1 cellular context compared by ENCODE assay signal in the genomic region with DNA sequence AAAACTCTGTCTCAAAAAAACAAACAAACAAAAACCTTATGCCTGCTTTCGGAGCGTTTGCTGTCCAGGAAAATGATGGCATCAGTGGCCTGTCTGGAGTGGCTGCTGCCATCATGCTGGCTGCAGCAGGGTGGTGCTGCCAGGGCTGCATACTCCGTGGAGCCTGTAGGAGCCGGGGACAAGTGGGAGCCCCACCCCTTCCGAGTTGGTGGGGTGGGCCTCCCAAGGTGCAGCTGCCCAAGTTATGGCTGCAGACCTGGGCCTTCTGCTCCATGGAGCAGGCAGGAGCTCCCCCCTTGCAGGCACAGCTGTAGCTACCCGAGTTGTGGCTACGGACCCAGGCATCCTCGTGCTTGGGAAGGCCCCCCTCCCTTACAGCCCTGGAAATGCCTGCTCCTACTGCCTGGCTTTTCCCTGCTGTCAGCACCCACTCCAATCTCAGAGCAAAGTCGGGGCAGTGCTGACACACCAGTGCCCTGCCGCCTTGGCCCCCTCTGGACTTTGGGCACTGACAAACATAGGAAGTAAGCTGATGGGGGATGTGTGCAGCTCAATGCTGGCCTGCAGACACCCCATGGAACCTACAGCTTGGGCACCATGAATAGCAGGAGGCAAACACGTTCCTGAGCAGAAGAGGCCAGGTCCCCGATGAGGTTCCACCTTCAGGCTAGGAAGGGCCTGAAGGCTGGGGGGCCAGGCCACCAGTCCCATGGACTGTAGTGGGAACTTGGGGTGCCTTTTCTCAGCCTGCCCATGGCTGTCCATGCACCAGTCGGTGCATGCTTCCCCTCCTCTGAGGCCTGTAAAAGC.
TF ChIP-seq lines count a peak whose summit lies in the region.

No MANE protein-coding gene starts in this region.

TF ChIP-seq in HepG2, 621 proteins besides CTCF, POLR2A, EP300 and RAD21 (continued from another document and continues in another):
- TF ChIP-seq, protein P1, sequence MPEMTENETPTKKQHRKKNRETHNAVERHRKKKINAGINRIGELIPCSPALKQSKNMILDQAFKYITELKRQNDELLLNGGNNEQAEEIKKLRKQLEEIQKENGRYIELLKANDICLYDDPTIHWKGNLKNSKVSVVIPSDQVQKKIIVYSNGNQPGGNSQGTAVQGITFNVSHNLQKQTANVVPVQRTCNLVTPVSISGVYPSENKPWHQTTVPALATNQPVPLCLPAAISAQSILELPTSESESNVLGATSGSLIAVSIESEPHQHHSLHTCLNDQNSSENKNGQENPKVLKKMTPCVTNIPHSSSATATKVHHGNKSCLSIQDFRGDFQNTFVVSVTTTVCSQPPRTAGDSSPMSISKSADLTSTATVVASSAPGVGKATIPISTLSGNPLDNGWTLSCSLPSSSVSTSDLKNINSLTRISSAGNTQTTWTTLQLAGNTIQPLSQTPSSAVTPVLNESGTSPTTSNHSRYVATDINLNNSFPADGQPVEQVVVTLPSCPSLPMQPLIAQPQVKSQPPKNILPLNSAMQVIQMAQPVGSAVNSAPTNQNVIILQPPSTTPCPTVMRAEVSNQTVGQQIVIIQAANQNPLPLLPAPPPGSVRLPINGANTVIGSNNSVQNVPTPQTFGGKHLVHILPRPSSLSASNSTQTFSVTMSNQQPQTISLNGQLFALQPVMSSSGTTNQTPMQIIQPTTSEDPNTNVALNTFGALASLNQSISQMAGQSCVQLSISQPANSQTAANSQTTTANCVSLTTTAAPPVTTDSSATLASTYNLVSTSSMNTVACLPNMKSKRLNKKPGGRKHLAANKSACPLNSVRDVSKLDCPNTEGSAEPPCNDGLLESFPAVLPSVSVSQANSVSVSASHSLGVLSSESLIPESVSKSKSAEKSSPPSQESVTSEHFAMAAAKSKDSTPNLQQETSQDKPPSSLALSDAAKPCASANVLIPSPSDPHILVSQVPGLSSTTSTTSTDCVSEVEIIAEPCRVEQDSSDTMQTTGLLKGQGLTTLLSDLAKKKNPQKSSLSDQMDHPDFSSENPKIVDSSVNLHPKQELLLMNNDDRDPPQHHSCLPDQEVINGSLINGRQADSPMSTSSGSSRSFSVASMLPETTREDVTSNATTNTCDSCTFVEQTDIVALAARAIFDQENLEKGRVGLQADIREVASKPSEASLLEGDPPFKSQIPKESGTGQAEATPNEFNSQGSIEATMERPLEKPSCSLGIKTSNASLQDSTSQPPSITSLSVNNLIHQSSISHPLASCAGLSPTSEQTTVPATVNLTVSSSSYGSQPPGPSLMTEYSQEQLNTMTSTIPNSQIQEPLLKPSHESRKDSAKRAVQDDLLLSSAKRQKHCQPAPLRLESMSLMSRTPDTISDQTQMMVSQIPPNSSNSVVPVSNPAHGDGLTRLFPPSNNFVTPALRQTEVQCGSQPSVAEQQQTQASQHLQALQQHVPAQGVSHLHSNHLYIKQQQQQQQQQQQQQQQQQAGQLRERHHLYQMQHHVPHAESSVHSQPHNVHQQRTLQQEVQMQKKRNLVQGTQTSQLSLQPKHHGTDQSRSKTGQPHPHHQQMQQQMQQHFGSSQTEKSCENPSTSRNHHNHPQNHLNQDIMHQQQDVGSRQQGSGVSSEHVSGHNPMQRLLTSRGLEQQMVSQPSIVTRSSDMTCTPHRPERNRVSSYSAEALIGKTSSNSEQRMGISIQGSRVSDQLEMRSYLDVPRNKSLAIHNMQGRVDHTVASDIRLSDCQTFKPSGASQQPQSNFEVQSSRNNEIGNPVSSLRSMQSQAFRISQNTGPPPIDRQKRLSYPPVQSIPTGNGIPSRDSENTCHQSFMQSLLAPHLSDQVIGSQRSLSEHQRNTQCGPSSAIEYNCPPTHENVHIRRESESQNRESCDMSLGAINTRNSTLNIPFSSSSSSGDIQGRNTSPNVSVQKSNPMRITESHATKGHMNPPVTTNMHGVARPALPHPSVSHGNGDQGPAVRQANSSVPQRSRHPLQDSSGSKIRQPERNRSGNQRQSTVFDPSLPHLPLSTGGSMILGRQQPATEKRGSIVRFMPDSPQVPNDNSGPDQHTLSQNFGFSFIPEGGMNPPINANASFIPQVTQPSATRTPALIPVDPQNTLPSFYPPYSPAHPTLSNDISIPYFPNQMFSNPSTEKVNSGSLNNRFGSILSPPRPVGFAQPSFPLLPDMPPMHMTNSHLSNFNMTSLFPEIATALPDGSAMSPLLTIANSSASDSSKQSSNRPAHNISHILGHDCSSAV (CRISPR knock-in tag; IDR thresholded peaks at IDR 0.05; ENCODE audit: borderline replicate concordance): no peak
- TF ChIP-seq ATM (IDR thresholded peaks at IDR 0.05; ENCODE audit: borderline replicate concordance): no peak
- 0 out of 2 replicates have a peak, but pooled peaks have one; percentile 8 for TF ChIP-seq ZMYM2 (CRISPR knock-in tag; IDR thresholded peaks at IDR 0.05)
- peak; percentile 70 for TF ChIP-seq DPF2 (CRISPR knock-in tag; IDR thresholded peaks at IDR 0.05; ENCODE audit: borderline replicate concordance, low read depth)
- no peak for TF ChIP-seq ZNF251 (CRISPR knock-in tag; IDR thresholded peaks at IDR 0.05)
- peak; percentile 97 for TF ChIP-seq ZNF292 (CRISPR knock-in tag; IDR thresholded peaks at IDR 0.05; ENCODE audit: borderline replicate concordance, low read depth)
- TF ChIP-seq ELF4 (CRISPR knock-in tag; IDR thresholded peaks at IDR 0.05; ENCODE audit: borderline replicate concordance): no peak
- peak; percentile 62 for TF ChIP-seq RARA (CRISPR knock-in tag; IDR thresholded peaks at IDR 0.05)
- TF ChIP-seq ZBTB7A (CRISPR knock-in tag; IDR thresholded peaks at IDR 0.05): peak; percentile 88
- no peak for TF ChIP-seq DNMT3B (CRISPR knock-in tag; conservative IDR thresholded peaks at IDR 0.05)
- peak; percentile 67 for TF ChIP-seq FOSL2 (CRISPR knock-in tag; IDR thresholded peaks at IDR 0.05)
- TF ChIP-seq ATAD3A (CRISPR knock-in tag; IDR thresholded peaks at IDR 0.05): no peak
- no peak for TF ChIP-seq BRCA1 (CRISPR knock-in tag; IDR thresholded peaks at IDR 0.05)
- peak; percentile 70; the same call in 1 of the 2 replicates for TF ChIP-seq RCOR2 (CRISPR knock-in tag; IDR thresholded peaks at IDR 0.05)
- TF ChIP-seq SOX13 (IDR thresholded peaks at IDR 0.05): no peak
- peak in 1 of 2 experiments; percentile 53; a peak in 1 of 4 replicates for TF ChIP-seq SOX13 (CRISPR knock-in tag; conservative IDR thresholded peaks at IDR 0.05 in 1 of 2, IDR thresholded peaks at IDR 0.05 in 1 of 2)
- no peak for TF ChIP-seq TP53 (CRISPR knock-in tag; conservative IDR thresholded peaks at IDR 0.05)
- TF ChIP-seq ONECUT2 (CRISPR knock-in tag; IDR thresholded peaks at IDR 0.05): no peak
- TF ChIP-seq BATF2 (CRISPR knock-in tag; IDR thresholded peaks at IDR 0.05): no peak
- TF ChIP-seq, protein P2, sequence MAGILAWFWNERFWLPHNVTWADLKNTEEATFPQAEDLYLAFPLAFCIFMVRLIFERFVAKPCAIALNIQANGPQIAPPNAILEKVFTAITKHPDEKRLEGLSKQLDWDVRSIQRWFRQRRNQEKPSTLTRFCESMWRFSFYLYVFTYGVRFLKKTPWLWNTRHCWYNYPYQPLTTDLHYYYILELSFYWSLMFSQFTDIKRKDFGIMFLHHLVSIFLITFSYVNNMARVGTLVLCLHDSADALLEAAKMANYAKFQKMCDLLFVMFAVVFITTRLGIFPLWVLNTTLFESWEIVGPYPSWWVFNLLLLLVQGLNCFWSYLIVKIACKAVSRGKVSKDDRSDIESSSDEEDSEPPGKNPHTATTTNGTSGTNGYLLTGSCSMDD (CRISPR knock-in tag; IDR thresholded peaks at IDR 0.05): no peak
- no peak for TF ChIP-seq NFRKB (IDR thresholded peaks at IDR 0.05)
- 0 out of 2 replicates have a peak, but pooled peaks have one; percentile 57 for TF ChIP-seq ZSCAN22 (CRISPR knock-in tag; IDR thresholded peaks at IDR 0.05)
- TF ChIP-seq ELF1 (CRISPR knock-in tag; IDR thresholded peaks at IDR 0.05): peak; percentile 77
- peak; percentile 89 for TF ChIP-seq ZNF644 (CRISPR knock-in tag; IDR thresholded peaks at IDR 0.05; ENCODE audit: low read depth)
- no peak for TF ChIP-seq ZFYVE20 (CRISPR knock-in tag; IDR thresholded peaks at IDR 0.05; ENCODE audit: borderline replicate concordance, low read depth)
- TF ChIP-seq JUN (CRISPR knock-in tag; IDR thresholded peaks at IDR 0.05): no peak; the same call in 1 of the 2 replicates
- no peak for TF ChIP-seq ISX (CRISPR knock-in tag; conservative IDR thresholded peaks at IDR 0.05)
- TF ChIP-seq TSC22D2 (CRISPR knock-in tag; IDR thresholded peaks at IDR 0.05; ENCODE audit: borderline replicate concordance): no peak
- TF ChIP-seq ZNF616 (CRISPR knock-in tag; IDR thresholded peaks at IDR 0.05; ENCODE audit: low read depth): no peak
- no peak for TF ChIP-seq TBX3 (IDR thresholded peaks at IDR 0.05; ENCODE audit: borderline replicate concordance)
- TF ChIP-seq HOXA7 (CRISPR knock-in tag; IDR thresholded peaks at IDR 0.05): no peak
- no peak for TF ChIP-seq RORA (CRISPR knock-in tag; IDR thresholded peaks at IDR 0.05)
- no peak for TF ChIP-seq E2F1 (CRISPR knock-in tag; IDR thresholded peaks at IDR 0.05)
- TF ChIP-seq PCBP1 (IDR thresholded peaks at IDR 0.05; ENCODE audit: borderline replicate concordance, low read depth, low read length): peak; percentile 78; the same call in 1 of the 2 replicates
- no peak for TF ChIP-seq ZNF296 (CRISPR knock-in tag; conservative IDR thresholded peaks at IDR 0.05)
- 0 out of 2 replicates have a peak, but pooled peaks have one; percentile 27 for TF ChIP-seq CEBPG (CRISPR knock-in tag; IDR thresholded peaks at IDR 0.05)
- TF ChIP-seq HIC2 (CRISPR knock-in tag; IDR thresholded peaks at IDR 0.05; ENCODE audit: low read depth): peak; percentile 93
- TF ChIP-seq KLF11 (CRISPR knock-in tag; IDR thresholded peaks at IDR 0.05): no peak
- no peak for TF ChIP-seq ZNF672 (CRISPR knock-in tag; IDR thresholded peaks at IDR 0.05)
- no peak for TF ChIP-seq HDAC6 (IDR thresholded peaks at IDR 0.05; ENCODE audit: low read depth, low read length)
- no peak for TF ChIP-seq HES4 (CRISPR knock-in tag; IDR thresholded peaks at IDR 0.05; ENCODE audit: borderline replicate concordance)
- TF ChIP-seq, protein P3, sequence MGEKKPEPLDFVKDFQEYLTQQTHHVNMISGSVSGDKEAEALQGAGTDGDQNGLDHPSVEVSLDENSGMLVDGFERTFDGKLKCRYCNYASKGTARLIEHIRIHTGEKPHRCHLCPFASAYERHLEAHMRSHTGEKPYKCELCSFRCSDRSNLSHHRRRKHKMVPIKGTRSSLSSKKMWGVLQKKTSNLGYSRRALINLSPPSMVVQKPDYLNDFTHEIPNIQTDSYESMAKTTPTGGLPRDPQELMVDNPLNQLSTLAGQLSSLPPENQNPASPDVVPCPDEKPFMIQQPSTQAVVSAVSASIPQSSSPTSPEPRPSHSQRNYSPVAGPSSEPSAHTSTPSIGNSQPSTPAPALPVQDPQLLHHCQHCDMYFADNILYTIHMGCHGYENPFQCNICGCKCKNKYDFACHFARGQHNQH (CRISPR knock-in tag; IDR thresholded peaks at IDR 0.05): peak; percentile 51; the same call in 1 of the 2 replicates
- no peak for TF ChIP-seq CEBPB (IDR thresholded peaks at IDR 0.05; ENCODE audit: borderline replicate concordance, low read depth, low read length)
- no peak for TF ChIP-seq SNAPC4 (CRISPR knock-in tag; IDR thresholded peaks at IDR 0.05)
